19 cellular contexts compared by ENCODE assay signal in the genomic region with DNA sequence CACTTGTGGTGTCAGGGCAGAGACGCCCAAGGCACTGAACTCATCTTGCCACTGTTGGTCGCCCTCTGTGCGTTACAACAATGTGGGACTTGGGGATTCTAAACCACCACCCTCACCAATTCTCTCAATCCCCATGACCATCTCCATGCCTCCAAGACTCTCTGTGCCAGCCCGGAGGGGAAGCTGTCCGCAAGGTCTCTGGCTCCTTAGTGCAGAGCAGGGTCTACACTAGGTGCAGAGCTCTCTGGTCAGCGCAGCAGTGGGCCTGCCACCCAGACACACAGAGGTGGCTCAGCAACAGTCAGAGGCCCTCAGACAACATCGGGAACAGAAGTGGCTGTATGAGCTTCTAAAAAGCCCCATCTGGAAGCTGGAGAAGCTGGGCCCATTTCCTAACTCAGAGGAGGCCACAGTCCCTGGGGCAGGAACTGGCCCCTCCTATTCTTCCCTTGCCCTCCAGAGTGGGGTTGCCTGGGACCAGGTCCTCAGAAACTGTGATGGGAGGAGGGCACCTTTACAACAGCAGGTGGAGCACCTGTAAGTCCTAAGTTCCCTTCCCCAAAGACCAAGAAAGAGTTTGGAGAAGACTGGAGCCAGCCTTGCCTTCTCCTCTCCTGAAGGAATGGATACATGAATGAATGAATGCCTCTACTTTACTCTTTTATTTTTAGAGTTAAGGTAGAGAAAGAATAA. TPM values are rescaled to one million over a fixed set of nuclear protein-coding genes. Genes with fewer than 3 reads are reported as not detected.
DNase-seq lines count a peak whose midpoint lies in the region; ATAC-seq and TF ChIP-seq lines count a peak whose summit lies in the region.
"Had no signal": no experiment of that assay in that cellular context is flagged by ENCODE, and none has a peak within 500 bp of the region (broad histone marks: within the 10 kb centered on the region; RNA-seq: fewer than 3 reads in every experiment).

No MANE protein-coding gene starts in this region.

- intact Hi-C loops in OCI-LY7 (cut with micrococcal nuclease; ENCODE audit: unreplicated experiment) = no loop called here
- intact Hi-C loops in left ventricle myocardium superior (cut with micrococcal nuclease) = no loop called here

- no peak for ATAC-seq in stimulated activated memory B cell treated with anti-CD40 and anti-IgM and Interleukin-4, amounts not matched to agents 10 μg/mL and 1 μg/mL and 100 μg/mL, for 72 hours
- ATAC-seq in left ventricle myocardium superior = no peak

- no peaks in the 10 kb centered on the region for H3K79me2 ChIP-seq in OCI-LY7 (ENCODE audit: insufficient read depth, low read depth, low read length)

- no peak overlapping the region for H3K27ac ChIP-seq in OCI-LY7 (ENCODE audit: low read depth, low read length, poor library complexity, severe bottlenecking)
- H3K27ac ChIP-seq: 22Rv1, SJCRH30 had no signal

- H3K9me2 ChIP-seq in OCI-LY7 (ENCODE audit: insufficient read depth, low read length) = no peaks in the 10 kb centered on the region

- no peak overlapping the region for H3K4me3 Mint-ChIP-seq in stimulated activated memory B cell treated with anti-CD40 and anti-IgM and Interleukin-4, amounts not matched to agents 10 μg/mL and 1 μg/mL and 100 μg/mL, for 72 hours
- H3K4me3 Mint-ChIP-seq: CD4-positive, alpha-beta memory T cell had no signal

- H3K9me3 Mint-ChIP-seq in stimulated activated memory B cell treated with anti-CD40 and anti-IgM and Interleukin-4, amounts not matched to agents 10 μg/mL and 1 μg/mL and 100 μg/mL, for 72 hours = no peaks in the 10 kb centered on the region
- H3K9me3 Mint-ChIP-seq: CD4-positive, alpha-beta memory T cell had no signal

- H3K4me1 Mint-ChIP-seq in stimulated activated memory B cell treated with anti-CD40 and anti-IgM and Interleukin-4, amounts not matched to agents 10 μg/mL and 1 μg/mL and 100 μg/mL, for 72 hours = peaks cover 10% of the 10 kb centered on the region

- no peaks in the 10 kb centered on the region for H3K9me3 ChIP-seq in OCI-LY7 (ENCODE audit: low read length)
- H3K9me3 ChIP-seq: BE2C, SJCRH30 had no signal

- DNase-seq in NCI-H82 (lab: John Stamatoyannopoulos, UW) = peak; percentile 56
- DNase-seq in NCI-H82 treated with DMSO at 0.1 percent for 48 hours (lab: John Stamatoyannopoulos, UW; ENCODE audit: unreplicated experiment) = no peak
- no peak for DNase-seq in OCI-LY7 (ENCODE audit: low spot score)
- DNase-seq in islet precursor cell = peak; percentile 38
- DNase-seq in NK-92 treated with Interleukin-12 subunit alpha and Interleukin-12 subunit beta, amount 100 ng/mL, for 24 hours (lab: John Stamatoyannopoulos, UW) = no peak
- no peak for DNase-seq in left ventricle myocardium superior
- no peak for DNase-seq in DMS153 treated with DMSO at 0.1 percent for 48 hours (lab: John Stamatoyannopoulos, UW; ENCODE audit: unreplicated experiment)
- DNase-seq: BE2C; Calu3; CD4-positive, alpha-beta memory T cell; DMS79; KG1; NCI-H146; NCI-H2081; NCI-H2227 treated with DMSO at 0.1 percent for 48 hours; SJCRH30 had no signal

- CTCF ChIA-PET in OCI-LY7 (lab: Charles Lee; ENCODE audit: unreplicated experiment) = interaction anchor here (0.9 kb wide), 1 partner anchor 12 kb away, joined by 3 read pairs; no protein-coding TSS in a partner anchor

- H3K4me1 ChIP-seq in OCI-LY7 (ENCODE audit: insufficient read depth, low read length, poor library complexity, severe bottlenecking) = no peaks in the 10 kb centered on the region
- H3K4me1 ChIP-seq: BE2C had no signal

- no peaks in the 10 kb centered on the region for H3K36me3 Mint-ChIP-seq in stimulated activated memory B cell treated with anti-CD40 and anti-IgM and Interleukin-4, amounts not matched to agents 10 μg/mL and 1 μg/mL and 100 μg/mL, for 72 hours
- H3K36me3 Mint-ChIP-seq: CD4-positive, alpha-beta memory T cell had no signal

- no peaks in the 10 kb centered on the region for H3K36me3 ChIP-seq in OCI-LY7 (ENCODE audit: insufficient read depth, low read length)
- H3K36me3 ChIP-seq: BE2C, SJCRH30 had no signal

- H2AFZ ChIP-seq in OCI-LY7 (ENCODE audit: low read length) = no peak overlapping the region

- TF ChIP-seq CTCF in OCI-LY7 (conservative IDR thresholded peaks at IDR 0.05; ENCODE audit: low read length) = 0 out of 2 replicates have a peak, but pooled peaks have one; percentile 39

- peak overlapping the region; percentile 13 for H3K27ac Mint-ChIP-seq in stimulated activated memory B cell treated with anti-CD40 and anti-IgM and Interleukin-4, amounts not matched to agents 10 μg/mL and 1 μg/mL and 100 μg/mL, for 72 hours

- H3K27me3 Mint-ChIP-seq in stimulated activated memory B cell treated with anti-CD40 and anti-IgM and Interleukin-4, amounts not matched to agents 10 μg/mL and 1 μg/mL and 100 μg/mL, for 72 hours = no peaks in the 10 kb centered on the region
- H3K27me3 Mint-ChIP-seq: CD4-positive, alpha-beta memory T cell had no signal

- POLR2A ChIA-PET in OCI-LY7 (lab: Charles Lee) = interaction anchor here (0.7 to 1.3 kb wide), 4 partner anchors 10 to 543 kb away, joined by 3 to 7 read pairs (median 4); no protein-coding TSS in a partner anchor

- no TSS peak for BruUV-seq in OCI-LY7 (replicated peaks; lab: Mats Ljungman, UMichigan)

- no peak overlapping the region for H3K4me3 ChIP-seq in OCI-LY7 (ENCODE audit: low read depth, low read length, poor library complexity, severe bottlenecking)
- H3K4me3 ChIP-seq: GM12878, SJCRH30 had no signal

- no peaks in the 10 kb centered on the region for H4K20me1 ChIP-seq in OCI-LY7 (ENCODE audit: insufficient read depth, low read length)

- no peak overlapping the region for H3K4me2 ChIP-seq in OCI-LY7 (ENCODE audit: low read length)

RNA-seq across cellular contexts. Expression of a gene that starts 37.7 kb away (rescaled TPM):
- total RNA-seq in OCI-LY7 (2014; rRNA removed; shearing (Covaris generic)) = 10.7 and 11.5 TPM in 2 replicates
- 53.2 and 54.5 TPM in 2 replicates for total RNA-seq in OCI-LY7 (2022)
- total RNA-seq in left ventricle myocardium superior = 14.6 TPM

Comparison
In these comparisons a context has a peak if more than half of its experiments do, and no peak if none do; other contexts are left out.
1. DNase-seq: peak in NCI-H82 (single experiment) and islet precursor cell (single experiment); none in NCI-H82 treated with DMSO at 0.1 percent for 48 hours (single experiment), OCI-LY7 (single experiment), NK-92 treated with Interleukin-12 subunit alpha and Interleukin-12 subunit beta, amount 100 ng/mL, for 24 hours (single experiment), left ventricle myocardium superior (single experiment) and DMS153 treated with DMSO at 0.1 percent for 48 hours (single experiment).